Comparison of ENCODE assay signal across 22 cellular contexts in genomic region chr2:89850881-89851582, GRCh38.
DNase-seq lines count a peak whose midpoint lies in the region; ATAC-seq and TF ChIP-seq lines count a peak whose summit lies in the region.
"Had no signal": no experiment of that assay in that cellular context is flagged by ENCODE, and none has a peak within 500 bp of the region (broad histone marks: within the 10 kb centered on the region; RNA-seq: fewer than 3 reads in every experiment).

No MANE protein-coding gene starts in this region.

- no peak for TF ChIP-seq POLR2A in Peyer's patch (IDR thresholded peaks at IDR 0.05)

- H3K36me3 Mint-ChIP-seq in stimulated activated memory B cell treated with anti-CD40 and anti-IgM and Interleukin-4, amounts not matched to agents 10 μg/mL and 1 μg/mL and 100 μg/mL, for 72 hours = no peaks in the 10 kb centered on the region
- H3K36me3 Mint-ChIP-seq in activated T-helper 1 cell treated with anti-CD3 and anti-CD28 coated beads, Interleukin-12 subunit alpha, Interleukin-12 subunit beta, Interleukin-2, Interleukin-4 antibody, amounts not matched to agents 30 ng/mL and 10 ng/mL and 1 ng/mL, durations not matched to agents 14 hours and 24 hours and 36 hours (ENCODE audit: low read depth) = no peaks in the 10 kb centered on the region
- H3K36me3 Mint-ChIP-seq: IgD-negative memory B cell had no signal

- H3K27me3 Mint-ChIP-seq in stimulated activated memory B cell treated with anti-CD40 and anti-IgM and Interleukin-4, amounts not matched to agents 10 μg/mL and 1 μg/mL and 100 μg/mL, for 72 hours = no peaks in the 10 kb centered on the region
- no peaks in the 10 kb centered on the region for H3K27me3 Mint-ChIP-seq in activated T-helper 1 cell treated with anti-CD3 and anti-CD28 coated beads, Interleukin-12 subunit alpha, Interleukin-12 subunit beta, Interleukin-2, Interleukin-4 antibody, amounts not matched to agents 30 ng/mL and 10 ng/mL and 1 ng/mL, durations not matched to agents 14 hours and 24 hours and 36 hours (ENCODE audit: insufficient read depth)

- no peak for TF ChIP-seq CTCF in DOHH2 (IDR thresholded peaks at IDR 0.05; ENCODE audit: low read depth, low read length, poor library complexity, severe bottlenecking)
- TF ChIP-seq CTCF in Peyer's patch (IDR thresholded peaks at IDR 0.05) = no peak

- peak overlapping the region; percentile 68 for H3K4me2 ChIP-seq in DOHH2 (ENCODE audit: low read length)
- H3K4me2 ChIP-seq: A549 had no signal

- H3K9me3 Mint-ChIP-seq in stimulated activated memory B cell treated with anti-CD40 and anti-IgM and Interleukin-4, amounts not matched to agents 10 μg/mL and 1 μg/mL and 100 μg/mL, for 72 hours = no peaks in the 10 kb centered on the region
- no peaks in the 10 kb centered on the region for H3K9me3 Mint-ChIP-seq in activated T-helper 1 cell treated with anti-CD3 and anti-CD28 coated beads, Interleukin-12 subunit alpha, Interleukin-12 subunit beta, Interleukin-2, Interleukin-4 antibody, amounts not matched to agents 30 ng/mL and 10 ng/mL and 1 ng/mL, durations not matched to agents 14 hours and 24 hours and 36 hours
- H3K9me3 Mint-ChIP-seq: IgD-negative memory B cell had no signal

- no peak overlapping the region for H3K9ac ChIP-seq in HUES48 (ENCODE audit: low read depth, low read length)

- intact Hi-C loops in activated T-helper 1 cell treated with anti-CD3 and anti-CD28 coated beads, Interleukin-12 subunit alpha, Interleukin-12 subunit beta, Interleukin-2, Interleukin-4 antibody, amounts not matched to agents 30 ng/mL and 10 ng/mL and 1 ng/mL, durations not matched to agents 14 hours and 24 hours and 36 hours (cut with micrococcal nuclease) = no loop called here

- H3K4me3 Mint-ChIP-seq in stimulated activated memory B cell treated with anti-CD40 and anti-IgM and Interleukin-4, amounts not matched to agents 10 μg/mL and 1 μg/mL and 100 μg/mL, for 72 hours = no peak overlapping the region
- no peak overlapping the region for H3K4me3 Mint-ChIP-seq in activated T-helper 1 cell treated with anti-CD3 and anti-CD28 coated beads, Interleukin-12 subunit alpha, Interleukin-12 subunit beta, Interleukin-2, Interleukin-4 antibody, amounts not matched to agents 30 ng/mL and 10 ng/mL and 1 ng/mL, durations not matched to agents 14 hours and 24 hours and 36 hours
- H3K4me3 Mint-ChIP-seq: CD8-positive, alpha-beta memory T cell had no signal

- H3K9me3 ChIP-seq in DOHH2 (ENCODE audit: control insufficient read depth, insufficient read depth, low read length) (no peaks in the 10 kb centered on the region), HUES48 (ENCODE audit: control insufficient read depth, insufficient read depth, low read length) (peaks cover 57% of the 10 kb centered on the region), Peyer's patch (no peaks in the 10 kb centered on the region)
- H3K9me3 ChIP-seq: A549, HAP-1, SJSA1 had no signal

- no peaks in the 10 kb centered on the region for H3K9me2 ChIP-seq in DOHH2 (replicated peaks; ENCODE audit: control insufficient read depth, low read length)

- no peak for DNase-seq in activated T-helper 1 cell treated with anti-CD3 and anti-CD28 coated beads, Interleukin-12 subunit alpha, Interleukin-12 subunit beta, Interleukin-2, Interleukin-4 antibody, amounts not matched to agents 30 ng/mL and 10 ng/mL and 1 ng/mL, durations not matched to agents 14 hours and 24 hours and 36 hours (ENCODE audit: low spot score)
- DNase-seq in cerebellar nuclear complex (lab: John Stamatoyannopoulos, UW) (no peak), Peyer's patch (no peak)
- DNase-seq: C1 segment of cervical spinal cord; CD8-positive, alpha-beta memory T cell; DMS53; Kasumi-1; NCI-H1092 treated with DMSO at 0.1 percent for 48 hours; NCI-H2081 treated with DMSO at 0.1 percent for 48 hours; NCI-H510A; NCI-H748 treated with DMSO at 0.1 percent for 48 hours; NK-92 treated with Interleukin-12 subunit alpha and Interleukin-12 subunit beta, amount 100 ng/mL, for 24 hours; OCI-M1 had no signal

- no peaks in the 10 kb centered on the region for H3K36me3 ChIP-seq in DOHH2 (ENCODE audit: control insufficient read depth, low read length)
- H3K36me3 ChIP-seq in HUES48 (ENCODE audit: control insufficient read depth, insufficient read depth, low read length) = no peaks in the 10 kb centered on the region
- H3K36me3 ChIP-seq in Peyer's patch = no peaks in the 10 kb centered on the region
- H3K36me3 ChIP-seq: HAP-1, SJSA1 had no signal

- H3K27ac ChIP-seq in DOHH2 (ENCODE audit: low read depth, low read length) (no peak overlapping the region), HUES48 (ENCODE audit: low read depth, low read length) (no peak overlapping the region), Peyer's patch (no peak overlapping the region)
- H3K27ac ChIP-seq: A549, HL-60, SJSA1 had no signal

- no peaks in the 10 kb centered on the region for H3F3A ChIP-seq in DOHH2 (ENCODE audit: control insufficient read depth, insufficient read depth)

- peaks cover 4% of the 10 kb centered on the region; the same call in 1 of the 2 replicates for H3K27me3 ChIP-seq in DOHH2 (ENCODE audit: control insufficient read depth, low read length)
- H3K27me3 ChIP-seq in HUES48 (ENCODE audit: control insufficient read depth, insufficient read depth, low read length) = no peaks in the 10 kb centered on the region
- peaks cover 0 to 7% of the 10 kb centered on the region in 2 donors for H3K27me3 ChIP-seq in Peyer's patch

- no peak overlapping the region for H3K27ac Mint-ChIP-seq in stimulated activated memory B cell treated with anti-CD40 and anti-IgM and Interleukin-4, amounts not matched to agents 10 μg/mL and 1 μg/mL and 100 μg/mL, for 72 hours
- H3K27ac Mint-ChIP-seq in activated T-helper 1 cell treated with anti-CD3 and anti-CD28 coated beads, Interleukin-12 subunit alpha, Interleukin-12 subunit beta, Interleukin-2, Interleukin-4 antibody, amounts not matched to agents 30 ng/mL and 10 ng/mL and 1 ng/mL, durations not matched to agents 14 hours and 24 hours and 36 hours = no peak overlapping the region
- H3K27ac Mint-ChIP-seq: CD8-positive, alpha-beta memory T cell; IgD-negative memory B cell had no signal

- peak; percentile 40 for ATAC-seq in esophagus mucosa
- peak; percentile 17 for ATAC-seq in stimulated activated memory B cell treated with anti-CD40 and anti-IgM and Interleukin-4, amounts not matched to agents 10 μg/mL and 1 μg/mL and 100 μg/mL, for 72 hours
- ATAC-seq: A549 had no signal

- no peaks in the 10 kb centered on the region for H3K79me2 ChIP-seq in DOHH2 (ENCODE audit: control insufficient read depth, low read length)

- H3K4me1 Mint-ChIP-seq in stimulated activated memory B cell treated with anti-CD40 and anti-IgM and Interleukin-4, amounts not matched to agents 10 μg/mL and 1 μg/mL and 100 μg/mL, for 72 hours = peaks cover 6% of the 10 kb centered on the region
- H3K4me1 Mint-ChIP-seq in activated T-helper 1 cell treated with anti-CD3 and anti-CD28 coated beads, Interleukin-12 subunit alpha, Interleukin-12 subunit beta, Interleukin-2, Interleukin-4 antibody, amounts not matched to agents 30 ng/mL and 10 ng/mL and 1 ng/mL, durations not matched to agents 14 hours and 24 hours and 36 hours (ENCODE audit: low read depth) = no peaks in the 10 kb centered on the region
- H3K4me1 Mint-ChIP-seq: CD8-positive, alpha-beta memory T cell had no signal

- H3K4me1 ChIP-seq in DOHH2 (ENCODE audit: control insufficient read depth, low read length) (peaks cover 25% of the 10 kb centered on the region), HUES48 (ENCODE audit: control insufficient read depth, insufficient read depth, low read length) (no peaks in the 10 kb centered on the region), Peyer's patch (no peaks in the 10 kb centered on the region)
- H3K4me1 ChIP-seq: A549, HAP-1, SJSA1 had no signal

- H4K20me1 ChIP-seq in DOHH2 (ENCODE audit: control insufficient read depth, insufficient read depth, low read depth, low read length) = no peaks in the 10 kb centered on the region

- peak overlapping the region; percentile 36 for H3K4me3 ChIP-seq in DOHH2 (ENCODE audit: low read length)
- peak overlapping the region; percentile 1; the same call in 1 of the 2 replicates for H3K4me3 ChIP-seq in HUES48 (ENCODE audit: low read depth, low read length)
- H3K4me3 ChIP-seq in Peyer's patch = no peak overlapping the region
- H3K4me3 ChIP-seq: A549, HAP-1, SJSA1 had no signal

Comparison
In these comparisons a context has a peak if more than half of its experiments do, and no peak if none do; other contexts are left out.
1. H3K4me3 ChIP-seq: peak in DOHH2 (single experiment) and HUES48 (single experiment); none in Peyer's patch (0 of 4).